Comparison of ENCODE assay signal across 9 cellular contexts in genomic region chr1:234969630-234970370, GRCh38.
A peak's percentile ranks its signal among the peaks of the same experiment; 100 is the strongest.
DNase-seq lines count a peak whose midpoint lies in the region; ATAC-seq and TF ChIP-seq lines count a peak whose summit lies in the region.
"Had no signal": no experiment of that assay in that cellular context is flagged by ENCODE, and none has a peak within 500 bp of the region (broad histone marks: within the 10 kb centered on the region; RNA-seq: fewer than 3 reads in every experiment).

No MANE protein-coding gene starts in this region.

- peaks cover 5% of the 10 kb centered on the region for H3K9me3 Mint-ChIP-seq in activated T-helper 17 cell treated with anti-CD3 and anti-CD28 coated beads, Interleukin-2, amount 50 U/mL, for 72 hours

- no peak for ATAC-seq in activated T-helper 17 cell treated with anti-CD3 and anti-CD28 coated beads, Interleukin-2, amount 50 U/mL, for 72 hours (replicated peaks)
- ATAC-seq in psoas muscle (peak; percentile 60 to 73 (median 64)), HG03139 (IDR thresholded peaks at IDR 0.05; ENCODE audit: unreplicated experiment) (no peak)
- ATAC-seq: HCT116 had no signal

- H3K9me3 ChIP-seq in cardiac muscle cell (ENCODE audit: low read depth) (no peaks in the 10 kb centered on the region), psoas muscle (no peaks in the 10 kb centered on the region)

- H3K27me3 ChIP-seq in cardiac muscle cell (no peaks in the 10 kb centered on the region), psoas muscle (ENCODE audit: insufficient read depth in 3 of 3, low read length in 2 of 3) (no peaks in the 10 kb centered on the region)

- H3K36me3 Mint-ChIP-seq in activated T-helper 17 cell treated with anti-CD3 and anti-CD28 coated beads, Interleukin-2, amount 50 U/mL, for 72 hours (ENCODE audit: low read depth), result no peaks in the 10 kb centered on the region

- H3K27ac Mint-ChIP-seq in activated T-helper 17 cell treated with anti-CD3 and anti-CD28 coated beads, Interleukin-2, amount 50 U/mL, for 72 hours, result peak overlapping the region; percentile 91

- TF ChIP-seq EP300 in Ishikawa (IDR thresholded peaks at IDR 0.05; ENCODE audit: borderline replicate concordance), result no peak

- DNase-seq in Ammon's horn (ENCODE audit: low spot score) (peak; percentile 81), cardiac muscle cell (ENCODE audit: low read depth in 1 of 2, low spot score in 1 of 2) (peak; percentile 71 to 82), psoas muscle (peak; percentile 67 to 82), activated gamma-delta T cell (lab: John Stamatoyannopoulos, UW) (no peak), NCI-H187 treated with DMSO at 0.1 percent for 48 hours (lab: John Stamatoyannopoulos, UW) (no peak)

- H3K4me1 ChIP-seq in cardiac muscle cell (ENCODE audit: low read depth), result peaks cover 40% of the 10 kb centered on the region
- H3K4me1 ChIP-seq in psoas muscle, result peaks cover 60% of the 10 kb centered on the region

- WGBS in psoas muscle, 3 donors, result 3 to 6% (median 5%) methylated on average over 36 of the region's 36 CpGs

- peak overlapping the region; percentile 78 for H3K27ac ChIP-seq in cardiac muscle cell
- H3K27ac ChIP-seq in psoas muscle, result peak overlapping the region; percentile 94

- no peak overlapping the region for H3K4me3 ChIP-seq in cardiac muscle cell
- H3K4me3 ChIP-seq in psoas muscle, result peak overlapping the region; percentile 59

- peaks cover 42% of the 10 kb centered on the region for H3K4me1 Mint-ChIP-seq in activated T-helper 17 cell treated with anti-CD3 and anti-CD28 coated beads, Interleukin-2, amount 50 U/mL, for 72 hours

- intact Hi-C loops in psoas muscle (cut with DNase I), result loop anchor here (2.0 to 10.0 kb wide), 5 partner anchors 82 to 475 kb away; no protein-coding TSS in a partner anchor

- no peaks in the 10 kb centered on the region for H3K27me3 Mint-ChIP-seq in activated T-helper 17 cell treated with anti-CD3 and anti-CD28 coated beads, Interleukin-2, amount 50 U/mL, for 72 hours

- TF ChIP-seq RAD21 in Ishikawa (IDR thresholded peaks at IDR 0.05; ENCODE audit: low read depth), result no peak

- peak overlapping the region; percentile 73 for H3K4me3 Mint-ChIP-seq in activated T-helper 17 cell treated with anti-CD3 and anti-CD28 coated beads, Interleukin-2, amount 50 U/mL, for 72 hours

- no peaks in the 10 kb centered on the region for H3K36me3 ChIP-seq in cardiac muscle cell
- H3K36me3 ChIP-seq in psoas muscle (ENCODE audit: insufficient read depth in 1 of 2, low read depth in 1 of 2), result no peaks in the 10 kb centered on the region

- TF ChIP-seq CTCF in cardiac muscle cell (IDR thresholded peaks at IDR 0.05; ENCODE audit: low read depth, low read length) (no peak), psoas muscle (IDR thresholded peaks at IDR 0.05) (no peak)

TF ChIP-seq in Ishikawa, 13 proteins besides CTCF, POLR2A, EP300 and RAD21:
- TF ChIP-seq USF1 (IDR thresholded peaks at IDR 0.05) (peak; percentile 80), TAF1 (IDR thresholded peaks at IDR 0.05; ENCODE audit: low read depth) (no peak)

Comparison
In these comparisons a context has a peak if more than half of its experiments do, and no peak if none do; other contexts are left out.
1. DNase-seq: peak in Ammon's horn (single experiment), cardiac muscle cell (2 of 2) and psoas muscle (2 of 2); none in activated gamma-delta T cell (single experiment) and NCI-H187 treated with DMSO at 0.1 percent for 48 hours (single experiment).
2. ATAC-seq: peak in psoas muscle (4 of 4); none in activated T-helper 17 cell treated with anti-CD3 and anti-CD28 coated beads, Interleukin-2, amount 50 U/mL, for 72 hours (single experiment) and HG03139 (single experiment).